Comparison of ENCODE assay signal across 10 cellular contexts in genomic region chr10:5691786-5692185, GRCh38. TPM values are rescaled to one million over a fixed set of nuclear protein-coding genes. Genes with fewer than 3 reads are reported as not detected.
A peak's percentile ranks its signal among the peaks of the same experiment; 100 is the strongest.
DNase-seq lines count a peak whose midpoint lies in the region; ATAC-seq and TF ChIP-seq lines count a peak whose summit lies in the region.
"Had no signal": no experiment of that assay in that cellular context is flagged by ENCODE, and none has a peak within 500 bp of the region (broad histone marks: within the 10 kb centered on the region; RNA-seq: fewer than 3 reads in every experiment).

No MANE protein-coding gene starts in this region.

- no peaks in the 10 kb centered on the region for H3K27me3 Mint-ChIP-seq in chondrocyte (ENCODE audit: low read depth)
- no peaks in the 10 kb centered on the region for H3K27me3 Mint-ChIP-seq in natural killer cell treated with Interleukin-12 subunit alpha and Interleukin-12 subunit beta and Interleukin-15 and Interleukin-18, amount 100 ng/mL, for 72 hours

- no peak for ATAC-seq in natural killer cell treated with Interleukin-12 subunit alpha and Interleukin-12 subunit beta and Interleukin-15 and Interleukin-18, amount 100 ng/mL, for 72 hours
- ATAC-seq in GM18511 (IDR thresholded peaks at IDR 0.05; ENCODE audit: unreplicated experiment) (no peak), psoas muscle (no peak)
- ATAC-seq: HCT116 had no signal

- intact Hi-C loops in psoas muscle (cut with DNase I), result no loop called here

- 78 to 87% (median 80%) methylated on average over 8 of the region's 8 CpGs for WGBS in psoas muscle, 3 donors

- H3K36me3 ChIP-seq in MG63 (no peaks in the 10 kb centered on the region), psoas muscle (ENCODE audit: insufficient read depth in 1 of 2, low read depth in 1 of 2) (no peaks in the 10 kb centered on the region)

- H3K27me3 ChIP-seq in MG63 (no peaks in the 10 kb centered on the region), psoas muscle (ENCODE audit: insufficient read depth in 3 of 3, low read length in 2 of 3) (no peaks in the 10 kb centered on the region)

- H3K36me3 Mint-ChIP-seq in chondrocyte (ENCODE audit: low read depth), result no peaks in the 10 kb centered on the region
- no peaks in the 10 kb centered on the region for H3K36me3 Mint-ChIP-seq in natural killer cell treated with Interleukin-12 subunit alpha and Interleukin-12 subunit beta and Interleukin-15 and Interleukin-18, amount 100 ng/mL, for 72 hours

- peaks cover 35% of the 10 kb centered on the region for H3K4me1 Mint-ChIP-seq in chondrocyte (ENCODE audit: low read depth)
- peaks cover 29 to 45% of the 10 kb centered on the region in 2 donors for H3K4me1 Mint-ChIP-seq in natural killer cell treated with Interleukin-12 subunit alpha and Interleukin-12 subunit beta and Interleukin-15 and Interleukin-18, amount 100 ng/mL, for 72 hours (ENCODE audit: low read depth in 2 of 2)

- TF ChIP-seq CTCF in chondrocyte (IDR thresholded peaks at IDR 0.05) (no peak), psoas muscle (IDR thresholded peaks at IDR 0.05) (no peak)

- peak overlapping the region; percentile 60 for H3K4me3 Mint-ChIP-seq in chondrocyte (ENCODE audit: unreplicated experiment)
- peak overlapping the region; percentile 71 for H3K4me3 Mint-ChIP-seq in natural killer cell treated with Interleukin-12 subunit alpha and Interleukin-12 subunit beta and Interleukin-15 and Interleukin-18, amount 100 ng/mL, for 72 hours

- H3K4me3 ChIP-seq in GM08714 (ENCODE audit: low read length), result peak overlapping the region; percentile 51
- H3K4me3 ChIP-seq in MG63, result peak overlapping the region; percentile 52
- no peak overlapping the region for H3K4me3 ChIP-seq in psoas muscle

- H3K9me3 ChIP-seq in MG63, result no peaks in the 10 kb centered on the region
- H3K9me3 ChIP-seq in psoas muscle, result no peaks in the 10 kb centered on the region

- H3K27ac Mint-ChIP-seq in chondrocyte (ENCODE audit: unreplicated experiment), result peak overlapping the region; percentile 45
- peak overlapping the region; percentile 61 for H3K27ac Mint-ChIP-seq in natural killer cell treated with Interleukin-12 subunit alpha and Interleukin-12 subunit beta and Interleukin-15 and Interleukin-18, amount 100 ng/mL, for 72 hours

- no peaks in the 10 kb centered on the region for H3K9me3 Mint-ChIP-seq in chondrocyte (ENCODE audit: low read depth)
- H3K9me3 Mint-ChIP-seq in natural killer cell treated with Interleukin-12 subunit alpha and Interleukin-12 subunit beta and Interleukin-15 and Interleukin-18, amount 100 ng/mL, for 72 hours, result no peaks in the 10 kb centered on the region

- no peak for DNase-seq in MG63
- DNase-seq in chondrocyte (ENCODE audit: low spot score), result no peak
- DNase-seq in natural killer cell treated with Interleukin-12 subunit alpha and Interleukin-12 subunit beta and Interleukin-15 and Interleukin-18, amount 100 ng/mL, for 72 hours (ENCODE audit: low spot score), result no peak
- no peak for DNase-seq in psoas muscle
- DNase-seq in anterior cingulate cortex (lab: John Stamatoyannopoulos, UW), result no peak
- DNase-seq: cortex of kidney, DND-41 had no signal

- no peak overlapping the region for H3K27ac ChIP-seq in psoas muscle

- H3K4me1 ChIP-seq in psoas muscle, result peaks cover 30% of the 10 kb centered on the region

RNA-seq across cellular contexts. Expression of gene TASOR2, which starts 7.1 kb away (rescaled TPM):
- total RNA-seq in MG63 (2014; rRNA removed; shearing (Covaris generic); ENCODE audit: low replicate concordance), result 18.1 and 39.1 TPM in 2 replicates
- 61.1 to 78.1 TPM (median 62.6 TPM) in 3 replicates for total RNA-seq in chondrocyte
- total RNA-seq in natural killer cell treated with Interleukin-12 subunit alpha and Interleukin-12 subunit beta and Interleukin-15 and Interleukin-18, amount 100 ng/mL, for 72 hours, result 100 to 1,000 TPM in 1 of 2 donors, 10 to 100 TPM in 1; 70.0 to 118 TPM
- total RNA-seq in psoas muscle, result 10 to 100 TPM; 31.5 to 45.6 (median 39.0) TPM
- 10 to 100 TPM in 2 of 3 donors, 1 to 10 TPM in 1; 8.2 to 24.9 (median 12.1) TPM for polyA plus RNA-seq in psoas muscle

RNA-seq across cellular contexts. Expression of gene ASB13, which starts 25.4 kb away (rescaled TPM):
- total RNA-seq in MG63 (2014; rRNA removed; shearing (Covaris generic); ENCODE audit: low replicate concordance), result 0.59 and 0.92 TPM in 2 replicates
- 13.8 to 14.9 TPM (median 14.0 TPM) in 3 replicates for total RNA-seq in chondrocyte
- total RNA-seq in natural killer cell treated with Interleukin-12 subunit alpha and Interleukin-12 subunit beta and Interleukin-15 and Interleukin-18, amount 100 ng/mL, for 72 hours, result 1 to 10 TPM; 1.9 to 2.3 TPM
- total RNA-seq in psoas muscle, result 10 to 100 TPM; 13.0 to 20.8 (median 15.5) TPM
- polyA plus RNA-seq in psoas muscle, result 10 to 100 TPM in 2 of 3 donors, 1 to 10 TPM in 1; 9.8 to 18.3 (median 11.4) TPM
